In genomic region chr2:216391401-216391800, GRCh38 we compare ENCODE assay signal across 1 cellular context.
TF ChIP-seq lines count a peak whose summit lies in the region.

No MANE protein-coding gene starts in this region.

TF ChIP-seq in A549, 52 proteins besides CTCF, POLR2A, EP300 and RAD21 (continued from another document):
- TF ChIP-seq BCL3 (IDR thresholded peaks at IDR 0.05), result no peak
- no peak for TF ChIP-seq SMC3 (IDR thresholded peaks at IDR 0.05)
- no peak for TF ChIP-seq E2F6 (IDR thresholded peaks at IDR 0.05; ENCODE audit: borderline replicate concordance, low read depth)
- no peak for TF ChIP-seq HOXB13 (CRISPR knock-in tag; IDR thresholded peaks at IDR 0.05; ENCODE audit: low read depth)
- no peak for TF ChIP-seq PHF8 (IDR thresholded peaks at IDR 0.05; ENCODE audit: borderline replicate concordance, low read depth)
- TF ChIP-seq ZFP36 (IDR thresholded peaks at IDR 0.05; ENCODE audit: borderline replicate concordance, partially characterized antibody), result no peak
- TF ChIP-seq PBX3 (IDR thresholded peaks at IDR 0.05), result no peak
- TF ChIP-seq KDM5A (IDR thresholded peaks at IDR 0.05), result no peak
- no peak for TF ChIP-seq TFCP2L1 (CRISPR knock-in tag; IDR thresholded peaks at IDR 0.05)
- no peak for TF ChIP-seq CBX8 (IDR thresholded peaks at IDR 0.05)
- TF ChIP-seq RARB (CRISPR knock-in tag; IDR thresholded peaks at IDR 0.05), result no peak
- TF ChIP-seq CEBPB (IDR thresholded peaks at IDR 0.05), result no peak
